In genomic region chr1:153465728-153466625, GRCh38 we compare ENCODE assay signal across 8 cellular contexts. TPM values are rescaled to one million over a fixed set of nuclear protein-coding genes. Genes with fewer than 3 reads are reported as not detected.
A peak's percentile ranks its signal among the peaks of the same experiment; 100 is the strongest.
DNase-seq lines count a peak whose midpoint lies in the region; ATAC-seq and TF ChIP-seq lines count a peak whose summit lies in the region.

No MANE protein-coding gene starts in this region.

- CTCF ChIA-PET in CD8-positive, alpha-beta memory T cell (lab: Charles Lee), result interaction anchor here (1.2 to 1.4 kb wide), 2 partner anchors 10 to 29 kb away, joined by 4 to 8 read pairs; no protein-coding TSS in a partner anchor

- H3K27me3 ChIP-seq in CD8-positive, alpha-beta memory T cell (ENCODE audit: insufficient read depth, low read length, poor library complexity, severe bottlenecking), result no peaks in the 10 kb centered on the region
- H3K27me3 ChIP-seq in HUES48 (ENCODE audit: control insufficient read depth, insufficient read depth, low read length) (no peaks in the 10 kb centered on the region), liver (ENCODE audit: control insufficient read depth in 4 of 4, insufficient read depth in 4 of 4, low read length in 3 of 4) (peaks cover 0 to 3% (median 0%) of the 10 kb centered on the region in 4 donors)

- H3K9ac ChIP-seq in HUES48 (ENCODE audit: low read depth, low read length) (no peak overlapping the region), liver (ENCODE audit: low read depth in 1 of 2, low read length in 2 of 2) (no peak overlapping the region)

- no peak overlapping the region for H3K4me3 Mint-ChIP-seq in CD8-positive, alpha-beta memory T cell

- H3K27me3 Mint-ChIP-seq in CD8-positive, alpha-beta memory T cell, result peaks cover 19 to 56% of the 10 kb centered on the region in 2 donors

- 23% methylated on average over 22 of the region's 22 CpGs for WGBS in liver

- TF ChIP-seq CTCF in WI38 (IDR thresholded peaks at IDR 0.05; ENCODE audit: low read depth, low read length) (peak; percentile 67), liver (IDR thresholded peaks at IDR 0.05; ENCODE audit: low read depth, low read length, missing input control) (peak; percentile 55)

- peaks cover 0 to 13% (median 9%) of the 10 kb centered on the region in 5 donors for H3K9me3 Mint-ChIP-seq in CD8-positive, alpha-beta memory T cell

- no peak overlapping the region for H3K27ac Mint-ChIP-seq in CD8-positive, alpha-beta memory T cell

- H3K4me1 Mint-ChIP-seq in CD8-positive, alpha-beta memory T cell, result peaks cover 0 to 6% (median 5%) of the 10 kb centered on the region in 3 donors

- ATAC-seq in HG03175 (IDR thresholded peaks at IDR 0.05; ENCODE audit: unreplicated experiment), result no peak

- POLR2A ChIA-PET in CD8-positive, alpha-beta memory T cell (lab: Charles Lee), result no interaction called here

- H3K9me3 ChIP-seq in CD8-positive, alpha-beta memory T cell (ENCODE audit: low read length), result no peaks in the 10 kb centered on the region
- H3K9me3 ChIP-seq in HUES48 (ENCODE audit: control insufficient read depth, insufficient read depth, low read length) (peaks cover 6% of the 10 kb centered on the region), liver (ENCODE audit: control insufficient read depth in 4 of 4, low read length in 3 of 4) (peaks cover 0 to 6% (median 2%) of the 10 kb centered on the region in 4 donors)

- no peak overlapping the region for H3K27ac ChIP-seq in CD8-positive, alpha-beta memory T cell (ENCODE audit: low read depth, low read length)
- H3K27ac ChIP-seq in HUES48 (ENCODE audit: low read depth, low read length), result peak overlapping the region; percentile 78
- H3K27ac ChIP-seq in liver (ENCODE audit: low read depth in 1 of 2, low read length in 2 of 2), result no peak overlapping the region

- no peaks in the 10 kb centered on the region for H3K4me1 ChIP-seq in CD8-positive, alpha-beta memory T cell (ENCODE audit: insufficient read depth, low read length)
- peaks cover 13% of the 10 kb centered on the region for H3K4me1 ChIP-seq in HUES48 (ENCODE audit: control insufficient read depth, insufficient read depth, low read length)
- no peaks in the 10 kb centered on the region for H3K4me1 ChIP-seq in liver (ENCODE audit: control insufficient read depth in 4 of 4, insufficient read depth in 4 of 4, low read length in 3 of 4)

- peak; percentile 48 to 66 for TF ChIP-seq RAD21 in liver (IDR thresholded peaks at IDR 0.05)

- peak; percentile 34 to 61 (median 43) for DNase-seq in CD8-positive, alpha-beta memory T cell
- DNase-seq in central memory CD4-positive, alpha-beta T cell, result peak; percentile 36
- peak; percentile 10 to 15 for DNase-seq in stimulated activated CD8-positive, alpha-beta memory T cell treated with anti-CD3 and anti-CD28 coated beads, Interleukin-15, amount 100 ng/mL, for 4 hours (ENCODE audit: low read depth in 2 of 2)
- DNase-seq in NCI-H524 treated with DMSO at 0.1 percent for 48 hours (lab: John Stamatoyannopoulos, UW), result no peak

- H3K4me3 ChIP-seq in CD8-positive, alpha-beta memory T cell (ENCODE audit: low read length), result no peak overlapping the region
- H3K4me3 ChIP-seq in HUES48 (ENCODE audit: low read depth, low read length) (peak overlapping the region; percentile 5; the same call in 1 of the 2 replicates), WI38 (ENCODE audit: low read depth, low read length) (no peak overlapping the region), liver (ENCODE audit: low read depth in 1 of 3, low read length in 3 of 3) (no peak overlapping the region)

- no peaks in the 10 kb centered on the region for H3K36me3 ChIP-seq in CD8-positive, alpha-beta memory T cell (ENCODE audit: insufficient read depth, low read length)
- H3K36me3 ChIP-seq in HUES48 (ENCODE audit: control insufficient read depth, insufficient read depth, low read length), result no peaks in the 10 kb centered on the region
- H3K36me3 ChIP-seq in liver (ENCODE audit: control insufficient read depth in 4 of 4, insufficient read depth in 3 of 4, low read depth in 1 of 4, low read length in 3 of 4), result no peaks in the 10 kb centered on the region

- peaks cover 0 to 6% (median 0%) of the 10 kb centered on the region in 3 donors for H3K36me3 Mint-ChIP-seq in CD8-positive, alpha-beta memory T cell

TF ChIP-seq in liver, 16 proteins besides CTCF, POLR2A, EP300 and RAD21:
- TF ChIP-seq FOXA2 (IDR thresholded peaks at IDR 0.05) (no peak), JUND (IDR thresholded peaks at IDR 0.05) (no peak), GABPA (IDR thresholded peaks at IDR 0.05 in 1 of 2, conservative IDR thresholded peaks at IDR 0.05 in 1 of 2) (no peak), MAX (IDR thresholded peaks at IDR 0.05) (no peak), SP1 (IDR thresholded peaks at IDR 0.05) (no peak), NR2F2 (IDR thresholded peaks at IDR 0.05) (no peak)

RNA-seq across cellular contexts. Expression of gene S100A7, which starts 5.5 kb away (rescaled TPM):
- total RNA-seq in CD8-positive, alpha-beta memory T cell, result not detected
- polyA plus RNA-seq in CD8-positive, alpha-beta memory T cell, result not detected
- not detected for total RNA-seq in liver
- not detected for polyA plus RNA-seq in liver

RNA-seq across cellular contexts. Expression of gene S100A7A, which starts 49.7 kb away (rescaled TPM):
- not detected for total RNA-seq in CD8-positive, alpha-beta memory T cell
- not detected for polyA plus RNA-seq in CD8-positive, alpha-beta memory T cell
- not detected for total RNA-seq in liver
- polyA plus RNA-seq in liver, result not detected
